9 cellular contexts compared by ENCODE assay signal in the genomic region with DNA sequence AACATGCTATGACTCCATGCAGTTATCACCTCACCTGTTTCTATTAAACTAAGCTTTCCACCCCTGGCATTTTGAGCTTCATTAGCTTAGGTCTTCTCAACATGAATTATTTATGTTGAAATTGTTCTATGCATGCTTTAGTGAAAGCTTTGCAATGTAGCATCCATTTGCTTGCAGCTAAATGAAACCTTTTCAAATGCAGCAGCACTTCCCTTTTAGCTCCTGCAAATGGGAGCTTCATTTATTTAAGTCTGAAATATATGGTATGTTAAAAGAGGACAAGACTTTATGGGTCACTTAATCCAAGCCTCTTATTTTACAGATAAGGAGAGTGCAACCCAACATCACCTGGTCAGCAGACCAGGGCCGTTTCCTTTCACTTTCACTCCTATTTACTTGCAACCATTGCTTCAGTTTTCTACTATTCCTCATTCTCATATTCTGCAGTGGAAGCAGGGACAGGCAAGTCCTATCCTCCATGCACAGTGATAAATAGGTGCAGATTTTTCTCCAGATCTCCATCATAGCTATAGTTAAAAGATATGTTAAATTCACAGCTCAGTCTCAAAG. TPM values are rescaled to one million over a fixed set of nuclear protein-coding genes. Genes with fewer than 3 reads are reported as not detected.
A peak's percentile ranks its signal among the peaks of the same experiment; 100 is the strongest.
DNase-seq lines count a peak whose midpoint lies in the region; ATAC-seq and TF ChIP-seq lines count a peak whose summit lies in the region.
"Had no signal": no experiment of that assay in that cellular context is flagged by ENCODE, and none has a peak within 500 bp of the region (broad histone marks: within the 10 kb centered on the region; RNA-seq: fewer than 3 reads in every experiment).

No MANE protein-coding gene starts in this region.

- H3K9me3 ChIP-seq in H9 (ENCODE audit: control insufficient read depth, low read depth, low read length) (no peaks in the 10 kb centered on the region), mesenchymal stem cell (ENCODE audit: control insufficient read depth, low read length) (no peaks in the 10 kb centered on the region)

- peak; percentile 83 for ATAC-seq in GM18907 (IDR thresholded peaks at IDR 0.05; ENCODE audit: unreplicated experiment)

- H3K4me1 ChIP-seq in H9 (ENCODE audit: insufficient read depth, low read length), result peaks cover 6% of the 10 kb centered on the region
- no peaks in the 10 kb centered on the region for H3K4me1 ChIP-seq in mesenchymal stem cell (ENCODE audit: control insufficient read depth, insufficient read depth, low read depth, low read length)

- H2BK12ac ChIP-seq in H9 (ENCODE audit: insufficient read length, low read depth, low read length) (no peak overlapping the region), mesenchymal stem cell (ENCODE audit: low read length in 2 of 2) (no peak overlapping the region)

- H2BK20ac ChIP-seq in H9 (ENCODE audit: low read depth, low read length, poor library complexity, severe bottlenecking), result no peak overlapping the region

- H2BK120ac ChIP-seq in H9 (ENCODE audit: low read depth, low read length, poor library complexity, severe bottlenecking) (no peak overlapping the region), mesenchymal stem cell (ENCODE audit: low read depth, low read length) (no peak overlapping the region)

- no peaks in the 10 kb centered on the region for H4K20me1 ChIP-seq in H9 (ENCODE audit: control insufficient read depth, insufficient read depth, insufficient read length)

- H3K36me3 ChIP-seq in mesenchymal stem cell (ENCODE audit: control insufficient read depth in 1 of 2, insufficient read depth in 2 of 2, low read depth in 1 of 2, low read length in 2 of 2), result no peaks in the 10 kb centered on the region

- H4K8ac ChIP-seq in H9 (replicated peaks; ENCODE audit: insufficient read length, low read depth, low read length), result no peak overlapping the region
- H4K8ac ChIP-seq in mesenchymal stem cell (ENCODE audit: low read length), result no peak overlapping the region

- H4K91ac ChIP-seq in H9 (ENCODE audit: insufficient read length, low read depth, low read length) (no peak overlapping the region), mesenchymal stem cell (ENCODE audit: low read length) (no peak overlapping the region)

- H3K79me1 ChIP-seq in H9 (ENCODE audit: insufficient read depth, low read depth, low read length, poor library complexity, severe bottlenecking) (no peaks in the 10 kb centered on the region), mesenchymal stem cell (replicated peaks; ENCODE audit: low read length, poor library complexity, severe bottlenecking) (no peaks in the 10 kb centered on the region)

- no peak overlapping the region for H3T11ph ChIP-seq in H9 (ENCODE audit: low read length)

- H3K27me3 Mint-ChIP-seq in H9 (ENCODE audit: low read depth), result no peaks in the 10 kb centered on the region

- H3K14ac ChIP-seq in H9 (ENCODE audit: insufficient read depth, low read length), result no peak overlapping the region
- no peak overlapping the region for H3K14ac ChIP-seq in mesenchymal stem cell (ENCODE audit: low read length in 2 of 2)

- TF ChIP-seq CTCF in H9 (conservative IDR thresholded peaks at IDR 0.05), result no peak

- H3K9me3 Mint-ChIP-seq in H9, result peaks cover 5 to 7% of the 10 kb centered on the region in 2 experiments; a peak in 4 of 5 replicates

- H4K5ac ChIP-seq in H9 (ENCODE audit: insufficient read length, low read depth, low read length), result no peak overlapping the region

- no peak overlapping the region for H2BK15ac ChIP-seq in H9 (ENCODE audit: low read depth, low read length)
- no peak overlapping the region for H2BK15ac ChIP-seq in mesenchymal stem cell (ENCODE audit: low read depth, poor library complexity, severe bottlenecking)

- peak overlapping the region in 2 of 3 experiments; percentile 10 to 55; a peak in 3 of 7 replicates for H3K27ac Mint-ChIP-seq in H9

- H3K9ac ChIP-seq in H9 (ENCODE audit: extremely low read depth, insufficient read length, low read length) (no peak overlapping the region), mesenchymal stem cell (ENCODE audit: low read length) (peak overlapping the region; percentile 31)

- H2AK5ac ChIP-seq in H9 (ENCODE audit: insufficient read length, low read length) (no peak overlapping the region), mesenchymal stem cell (ENCODE audit: low read length, severe bottlenecking) (no peak overlapping the region)

- H2AFZ ChIP-seq in H9 (ENCODE audit: low read length) (peak overlapping the region; percentile 52), mesenchymal stem cell (ENCODE audit: low read depth, low read length) (no peak overlapping the region)

- no peak overlapping the region for H3K4ac ChIP-seq in H9 (ENCODE audit: low read depth, low read length)
- H3K4ac ChIP-seq in mesenchymal stem cell (ENCODE audit: low read depth in 1 of 2, low read length in 2 of 2), result no peak overlapping the region

- H3K4me1 Mint-ChIP-seq in H9, result peaks cover 16 to 21% of the 10 kb centered on the region in 2 experiments

- H3K23me2 ChIP-seq in H9 (ENCODE audit: insufficient read length, low read depth, low read length, poor library complexity, severe bottlenecking), result no peaks in the 10 kb centered on the region

- H3K56ac ChIP-seq in H9 (ENCODE audit: insufficient read length, low read depth, low read length), result no peak overlapping the region

- no CpG with 5 or more reads among the region's 1 CpG for WGBS in H9 (ENCODE audit: extremely low coverage, insufficient read length, low lambda C conversion rate)
- WGBS in mesenchymal stem cell, result 76% methylated on average over 1 of the region's 1 CpG

- H3K79me2 ChIP-seq in H9 (ENCODE audit: insufficient read depth, low read length), result no peaks in the 10 kb centered on the region

- H2BK5ac ChIP-seq in H9 (ENCODE audit: insufficient read length, low read length) (no peak overlapping the region), mesenchymal stem cell (ENCODE audit: low read depth, low read length, poor library complexity, severe bottlenecking) (no peak overlapping the region)

- H3K27me3 ChIP-seq in H9 (ENCODE audit: insufficient read depth, low read length) (no peaks in the 10 kb centered on the region), mesenchymal stem cell (ENCODE audit: control insufficient read depth in 1 of 2, insufficient read depth in 1 of 2, low read length in 2 of 2) (no peaks in the 10 kb centered on the region)

- peak overlapping the region; percentile 16 for H3K4me2 ChIP-seq in H9 (ENCODE audit: insufficient read depth, insufficient read length, low read length)
- no peak overlapping the region for H3K4me2 ChIP-seq in mesenchymal stem cell (ENCODE audit: low read length, poor library complexity, severe bottlenecking)

- H3K36me3 Mint-ChIP-seq in H9 (ENCODE audit: insufficient read depth in 1 of 3, low read depth in 3 of 3), result peaks cover 8 to 18% (median 9%) of the 10 kb centered on the region in 3 experiments; a peak in 6 of 7 replicates

- H3K18ac ChIP-seq in H9 (ENCODE audit: insufficient read length, low read depth, low read length), result no peak overlapping the region
- H3K18ac ChIP-seq in mesenchymal stem cell (ENCODE audit: low read depth in 1 of 2, low read length in 2 of 2), result no peak overlapping the region

- peak overlapping the region in 1 of 2 experiments; percentile 47 for H3K4me3 ChIP-seq in mesenchymal stem cell (ENCODE audit: insufficient read depth in 1 of 2, low read depth in 1 of 2, low read length in 2 of 2)

- H3K27ac ChIP-seq in H9 (ENCODE audit: insufficient read length, low read depth, low read length) (peak overlapping the region; percentile 63), mesenchymal stem cell (ENCODE audit: low read length, poor library complexity, severe bottlenecking) (no peak overlapping the region)

- H3K23ac ChIP-seq in H9 (ENCODE audit: insufficient read length, low read depth, low read length) (no peak overlapping the region), mesenchymal stem cell (ENCODE audit: low read length in 2 of 2) (no peak overlapping the region)

- DNase-seq in H9 (no peak), OCI-M1 (lab: John Stamatoyannopoulos, UW) (peak; percentile 89), mesenchymal stem cell (peak; percentile 14), GM19240 (ENCODE audit: insufficient read length, low spot score) (no peak), amygdala (lab: John Stamatoyannopoulos, UW) (no peak)
- no peak for DNase-seq in activated CD8-positive, alpha-beta memory T cell treated with anti-CD3 and anti-CD28 coated beads, Interleukin-2, amount 50 U/mL, for 48 hours
- DNase-seq: activated gamma-delta T cell treated with Interleukin-2 at 50 U/mL for 16 hours, NCI-H524 had no signal

- H3K4me3 Mint-ChIP-seq in H9, result no peak overlapping the region

RNA-seq across cellular contexts. Expression of gene SAMSN1, which starts 56.4 kb away (rescaled TPM):
- 2.8 and 4.6 TPM in 2 replicates for total RNA-seq in H9 (2021)
- polyA plus RNA-seq in mesenchymal stem cell (2013, experiment 1 of 2), result 0.25 TPM
- polyA plus RNA-seq in mesenchymal stem cell (2013, experiment 2 of 2), result 0.18 TPM

Comparison
In these comparisons a context has a peak if more than half of its experiments do, and no peak if none do; other contexts are left out.
1. DNase-seq: peak in OCI-M1 (single experiment) and mesenchymal stem cell (single experiment); none in H9 (single experiment), GM19240 (single experiment), amygdala (0 of 56) and activated CD8-positive, alpha-beta memory T cell treated with anti-CD3 and anti-CD28 coated beads, Interleukin-2, amount 50 U/mL, for 48 hours (single experiment).